ENCODE assay signal across 8 cellular contexts in genomic region chr1:57423135-57424131, GRCh38. TPM values are rescaled to one million over a fixed set of nuclear protein-coding genes. Genes with fewer than 3 reads are reported as not detected.
DNase-seq lines count a peak whose midpoint lies in the region; ATAC-seq and TF ChIP-seq lines count a peak whose summit lies in the region.

Gene DAB1 (minus strand): TSS chr1:57424060. CDS start chr1:57291030, 133,030 bp downstream.

- peak within 1 kb of the TSS; percentile 49; the same call in 1 of the 2 replicates for H2AFZ ChIP-seq in KMS-11 (ENCODE audit: low read depth)

- peak within 1 kb of the TSS in 1 of 2 donors; percentile 83 for H3K4me3 Mint-ChIP-seq in CD14-positive monocyte

- H3K4ac ChIP-seq in mesendoderm (ENCODE audit: low read depth, low read length) = peak within 1 kb of the TSS; percentile 95

- no CpG with 5 or more reads among the region's 85 CpGs for WGBS in mesendoderm (ENCODE audit: extremely low coverage, insufficient coverage, low lambda C conversion rate)

- no peak within 1 kb of the TSS for H2BK15ac ChIP-seq in mesendoderm (replicated peaks; ENCODE audit: low read depth)

- no peaks in the 10 kb centered on the region for H3K27me3 ChIP-seq in KMS-11 (ENCODE audit: insufficient read depth, low read depth)
- H3K27me3 ChIP-seq in duodenal mucosa (ENCODE audit: control insufficient read depth in 1 of 2, insufficient read depth in 2 of 2, low read length in 2 of 2) = peaks cover 45 to 67% of the 10 kb centered on the region in 2 donors
- no peaks in the 10 kb centered on the region for H3K27me3 ChIP-seq in mesendoderm (ENCODE audit: insufficient read depth, low read length, poor library complexity)
- peaks cover 8% of the 10 kb centered on the region for H3K27me3 ChIP-seq in vagina

- H4K5ac ChIP-seq in mesendoderm (ENCODE audit: low read length) = no peak within 1 kb of the TSS

- H2BK120ac ChIP-seq in mesendoderm (ENCODE audit: low read depth, low read length) = peak within 1 kb of the TSS; percentile 80

- TF ChIP-seq CTCF in AG09309 (IDR thresholded peaks at IDR 0.05; ENCODE audit: control insufficient read depth, insufficient read depth, low read depth, low read length, missing control alignments) = no peak
- no peak for TF ChIP-seq CTCF in KMS-11 (conservative IDR thresholded peaks at IDR 0.05; ENCODE audit: low read depth, low read length)
- no peak for TF ChIP-seq CTCF in vagina (IDR thresholded peaks at IDR 0.05)
- no peak for TF ChIP-seq CTCF in CD14-positive monocyte (IDR thresholded peaks at IDR 0.05)

- H4K20me1 ChIP-seq in KMS-11 (ENCODE audit: insufficient read depth) = no peaks in the 10 kb centered on the region

- no peaks in the 10 kb centered on the region for H3K9me3 ChIP-seq in duodenal mucosa (ENCODE audit: control insufficient read depth in 1 of 2, low read length in 2 of 2)
- H3K9me3 ChIP-seq in vagina = no peaks in the 10 kb centered on the region

- H2BK5ac ChIP-seq in mesendoderm (ENCODE audit: low read length) = peak within 1 kb of the TSS; percentile 95

- no peak for DNase-seq in AG09309 (ENCODE audit: low read depth)
- peak; percentile 82 for DNase-seq in mesendoderm
- DNase-seq in vagina (ENCODE audit: extremely low spot score in 2 of 2) = no peak
- DNase-seq in kidney glomerular epithelial cell (lab: John Stamatoyannopoulos, UW) = no peak
- DNase-seq in CD14-positive monocyte (ENCODE audit: low spot score) = no peak

- H3K27ac Mint-ChIP-seq in CD14-positive monocyte = no peak within 1 kb of the TSS

- peaks cover 0 to 9% (median 2%) of the 10 kb centered on the region in 7 donors for H3K9me3 Mint-ChIP-seq in CD14-positive monocyte

- H3K79me2 ChIP-seq in KMS-11 (ENCODE audit: insufficient read depth, low read depth) (no peaks in the 10 kb centered on the region), mesendoderm (ENCODE audit: control insufficient read depth, insufficient read depth, low read length) (peaks cover 19% of the 10 kb centered on the region)

- H3K27me3 Mint-ChIP-seq in CD14-positive monocyte (ENCODE audit: low read depth in 3 of 3) = peaks cover 52 to 56% (median 55%) of the 10 kb centered on the region in 3 donors

- TF ChIP-seq POLR2A in vagina (IDR thresholded peaks at IDR 0.05) = no peak

- peak within 1 kb of the TSS; percentile 33; the same call in 1 of the 2 replicates for H3K4me2 ChIP-seq in KMS-11
- peak within 1 kb of the TSS; percentile 85 for H3K4me2 ChIP-seq in mesendoderm (ENCODE audit: low read length)

- H3K4me3 ChIP-seq in AG09309 (ENCODE audit: control insufficient read depth, low read depth, low read length) (peak within 1 kb of the TSS; percentile 50), KMS-11 (IDR thresholded peaks at IDR 0.05; ENCODE audit: insufficient read depth, low read depth, low read length) (no peak within 1 kb of the TSS), duodenal mucosa (ENCODE audit: low read depth in 1 of 2, low read length in 2 of 2) (peak within 1 kb of the TSS; percentile 47 to 48), mesendoderm (ENCODE audit: low read length) (peak within 1 kb of the TSS; percentile 83), vagina (peak within 1 kb of the TSS; percentile 26 to 37)

- H2AK5ac ChIP-seq in mesendoderm (ENCODE audit: low read length) = peak within 1 kb of the TSS; percentile 42

- no peaks in the 10 kb centered on the region for H3K36me3 ChIP-seq in KMS-11 (ENCODE audit: insufficient read depth)
- H3K36me3 ChIP-seq in duodenal mucosa (ENCODE audit: control insufficient read depth in 1 of 2, insufficient read depth in 2 of 2, low read length in 2 of 2) = no peaks in the 10 kb centered on the region
- no peaks in the 10 kb centered on the region for H3K36me3 ChIP-seq in mesendoderm (ENCODE audit: control insufficient read depth, insufficient read depth, low read length)
- H3K36me3 ChIP-seq in vagina = no peaks in the 10 kb centered on the region

- H3K9ac ChIP-seq in KMS-11 (no peak within 1 kb of the TSS), duodenal mucosa (ENCODE audit: low read depth in 1 of 2, low read length in 2 of 2) (no peak within 1 kb of the TSS), mesendoderm (ENCODE audit: low read length) (peak within 1 kb of the TSS; percentile 96)

- peak within 1 kb of the TSS; percentile 95 for H3K18ac ChIP-seq in mesendoderm (ENCODE audit: low read length)

- H3K56ac ChIP-seq in mesendoderm (ENCODE audit: low read length) = peak within 1 kb of the TSS; percentile 98

- H3K27ac ChIP-seq in KMS-11 (no peak within 1 kb of the TSS), duodenal mucosa (ENCODE audit: low read depth, low read length) (no peak within 1 kb of the TSS), mesendoderm (ENCODE audit: low read depth, low read length) (peak within 1 kb of the TSS; percentile 95), vagina (no peak within 1 kb of the TSS)

- H3K36me3 Mint-ChIP-seq in CD14-positive monocyte = no peaks in the 10 kb centered on the region

- no peaks in the 10 kb centered on the region for H3K79me1 ChIP-seq in mesendoderm (ENCODE audit: low read length)

- no peaks in the 10 kb centered on the region for H3K4me1 ChIP-seq in KMS-11 (ENCODE audit: low read depth, poor library complexity, severe bottlenecking)
- H3K4me1 ChIP-seq in duodenal mucosa (ENCODE audit: control insufficient read depth in 1 of 2, insufficient read depth in 2 of 2, low read length in 2 of 2) = peaks cover 0 to 4% of the 10 kb centered on the region in 2 donors
- H3K4me1 ChIP-seq in mesendoderm (ENCODE audit: control insufficient read depth, low read depth, low read length) = peaks cover 16% of the 10 kb centered on the region
- H3K4me1 ChIP-seq in vagina = peaks cover 27% of the 10 kb centered on the region

- H3K4me1 Mint-ChIP-seq in CD14-positive monocyte = peaks cover 2% of the 10 kb centered on the region

- no peak for ATAC-seq in GM18909 (IDR thresholded peaks at IDR 0.05; ENCODE audit: poor library complexity, unreplicated experiment)

- intact Hi-C loops in vagina (cut with DNase I) = no loop called here
- intact Hi-C loops in CD14-positive monocyte (cut with micrococcal nuclease) = no loop called here

- peak within 1 kb of the TSS; percentile 48 for H3K23ac ChIP-seq in mesendoderm (ENCODE audit: low read length)

- H4K8ac ChIP-seq in mesendoderm (ENCODE audit: low read depth, low read length) = peak within 1 kb of the TSS; percentile 3

RNA-seq across cellular contexts. Expression of gene DAB1, which starts in this region (rescaled TPM):
- polyA plus RNA-seq in mesendoderm (2013, experiment 1 of 2) = 41.9 TPM
- 42.2 TPM for polyA plus RNA-seq in mesendoderm (2013, experiment 2 of 2)
- 0.25 TPM for total RNA-seq in vagina
- not detected for polyA plus RNA-seq in CD14-positive monocyte
